8 cellular contexts compared by ENCODE assay signal in genomic region chr3:149128856-149129255, GRCh38. TPM values are rescaled to one million over a fixed set of nuclear protein-coding genes. Genes with fewer than 3 reads are reported as not detected.
DNase-seq lines count a peak whose midpoint lies in the region; ATAC-seq and TF ChIP-seq lines count a peak whose summit lies in the region.

No MANE protein-coding gene starts in this region.

- no peak for TF ChIP-seq CTCF in chondrocyte (IDR thresholded peaks at IDR 0.05)

- peak overlapping the region; percentile 92 to 99 (median 96) for H3K4me3 Mint-ChIP-seq in CD4-positive, alpha-beta memory T cell
- peak overlapping the region; percentile 81 for H3K4me3 Mint-ChIP-seq in chondrocyte (ENCODE audit: unreplicated experiment)
- H3K4me3 Mint-ChIP-seq in naive thymus-derived CD4-positive, alpha-beta T cell: peak overlapping the region; percentile 92 to 99 (median 96)

- H3K9me3 Mint-ChIP-seq in CD4-positive, alpha-beta memory T cell: no peaks in the 10 kb centered on the region
- H3K9me3 Mint-ChIP-seq in chondrocyte (ENCODE audit: low read depth): no peaks in the 10 kb centered on the region
- no peaks in the 10 kb centered on the region for H3K9me3 Mint-ChIP-seq in naive thymus-derived CD4-positive, alpha-beta T cell

- no peak overlapping the region for H3K9ac ChIP-seq in HUES6 (ENCODE audit: low read length)

- H3K27ac ChIP-seq in CD4-positive, alpha-beta memory T cell (ENCODE audit: low read depth, low read length): peak overlapping the region; percentile 65
- no peak overlapping the region for H3K27ac ChIP-seq in HUES6 (ENCODE audit: low read depth, low read length)
- H3K27ac ChIP-seq in naive thymus-derived CD4-positive, alpha-beta T cell (ENCODE audit: low read depth, low read length): peak overlapping the region; percentile 70

- no peaks in the 10 kb centered on the region for H3K9me3 ChIP-seq in CD4-positive, alpha-beta memory T cell (ENCODE audit: control insufficient read depth in 1 of 2, low read length in 2 of 2)
- H3K9me3 ChIP-seq in HUES6 (ENCODE audit: control insufficient read depth, insufficient read depth, low read depth, low read length): no peaks in the 10 kb centered on the region
- H3K9me3 ChIP-seq in naive thymus-derived CD4-positive, alpha-beta T cell (ENCODE audit: control insufficient read depth in 2 of 3, low read length in 3 of 3): no peaks in the 10 kb centered on the region

- peak overlapping the region; percentile 90 to 97 (median 93) for H3K27ac Mint-ChIP-seq in CD4-positive, alpha-beta memory T cell
- H3K27ac Mint-ChIP-seq in chondrocyte (ENCODE audit: unreplicated experiment): peak overlapping the region; percentile 77
- peak overlapping the region; percentile 51 to 96 (median 89) for H3K27ac Mint-ChIP-seq in naive thymus-derived CD4-positive, alpha-beta T cell

- in situ Hi-C loops in G401 (cut with HindIII; ENCODE audit: low sequenced_read_pairs): no loop called here

- ATAC-seq in naive thymus-derived CD4-positive, alpha-beta T cell: no peak
- ATAC-seq in HG03460 (IDR thresholded peaks at IDR 0.05; ENCODE audit: unreplicated experiment): no peak

- intact Hi-C loops in CD4-positive, alpha-beta memory T cell (cut with micrococcal nuclease): loop anchor here (1.0 to 2.0 kb wide), 2 partner anchors 43 to 138 kb away; partner anchors contain the start of genes GYG1 and HLTF
- intact Hi-C loops in naive thymus-derived CD4-positive, alpha-beta T cell (cut with micrococcal nuclease): loop anchor here (1.0 to 5.0 kb wide), 8 partner anchors 8 to 684 kb away; partner anchors contain the start of genes GYG1 (in 2 of the 2), HLTF (in 2 of the 2), RNF13 (in 2 of the 2) and COMMD2 (in 1 of the 2)
- intact Hi-C loops in posterior vena cava (cut with DNase I): loop anchor here (10.0 kb wide), 2 partner anchors 146 to 174 kb away; no protein-coding TSS in a partner anchor

- POLR2A ChIA-PET in CD4-positive, alpha-beta memory T cell (lab: Charles Lee; ENCODE audit: partially characterized antibody): interaction anchor here (0.9 to 3.2 kb wide), 10 partner anchors 9 to 1418 kb away, joined by 3 to 25 read pairs (median 4); partner anchors contain the start of genes EIF2A, GYG1, HLTF and SERP1
- POLR2A ChIA-PET in naive thymus-derived CD4-positive, alpha-beta T cell (lab: Charles Lee): interaction anchor here (0.7 to 2.4 kb wide), 4 partner anchors 8 to 624 kb away, joined by 4 to 8 read pairs (median 6); partner anchors contain the start of gene COMMD2

- peaks cover 36% of the 10 kb centered on the region for H3K4me1 ChIP-seq in CD4-positive, alpha-beta memory T cell (ENCODE audit: insufficient read depth, low read length)
- peaks cover 18% of the 10 kb centered on the region for H3K4me1 ChIP-seq in HUES6 (ENCODE audit: control insufficient read depth, insufficient read depth, low read length)
- H3K4me1 ChIP-seq in naive thymus-derived CD4-positive, alpha-beta T cell (ENCODE audit: control insufficient read depth in 2 of 2, insufficient read depth in 2 of 2, low read length in 2 of 2): peaks cover 25 to 27% of the 10 kb centered on the region in 2 donors

- H3K4me1 Mint-ChIP-seq in CD4-positive, alpha-beta memory T cell: peaks cover 34 to 46% (median 40%) of the 10 kb centered on the region in 4 donors
- H3K4me1 Mint-ChIP-seq in chondrocyte (ENCODE audit: low read depth): peaks cover 37% of the 10 kb centered on the region
- peaks cover 20 to 47% (median 41%) of the 10 kb centered on the region in 7 donors for H3K4me1 Mint-ChIP-seq in naive thymus-derived CD4-positive, alpha-beta T cell

- peaks cover 0 to 10% of the 10 kb centered on the region in 2 donors for H3K36me3 Mint-ChIP-seq in CD4-positive, alpha-beta memory T cell
- peaks cover 2% of the 10 kb centered on the region for H3K36me3 Mint-ChIP-seq in chondrocyte (ENCODE audit: low read depth)
- peaks cover 0 to 10% (median 0%) of the 10 kb centered on the region in 5 donors for H3K36me3 Mint-ChIP-seq in naive thymus-derived CD4-positive, alpha-beta T cell

- peaks cover 4 to 11% of the 10 kb centered on the region in 2 donors for H3K27me3 Mint-ChIP-seq in CD4-positive, alpha-beta memory T cell
- H3K27me3 Mint-ChIP-seq in chondrocyte (ENCODE audit: low read depth): no peaks in the 10 kb centered on the region
- H3K27me3 Mint-ChIP-seq in naive thymus-derived CD4-positive, alpha-beta T cell: peaks cover 0 to 30% (median 9%) of the 10 kb centered on the region in 5 donors

- H3K27me3 ChIP-seq in CD4-positive, alpha-beta memory T cell (ENCODE audit: insufficient read depth, low read length): no peaks in the 10 kb centered on the region
- H3K27me3 ChIP-seq in HUES6 (ENCODE audit: control insufficient read depth, insufficient read depth, low read length): no peaks in the 10 kb centered on the region
- H3K27me3 ChIP-seq in naive thymus-derived CD4-positive, alpha-beta T cell (ENCODE audit: control insufficient read depth in 2 of 2, insufficient read depth in 2 of 2, low read length in 2 of 2): no peaks in the 10 kb centered on the region

- no peaks in the 10 kb centered on the region for H3K36me3 ChIP-seq in CD4-positive, alpha-beta memory T cell (ENCODE audit: insufficient read depth, low read length)
- peaks cover 6% of the 10 kb centered on the region; the same call in 1 of the 2 replicates for H3K36me3 ChIP-seq in HUES6 (ENCODE audit: control insufficient read depth, insufficient read depth, low read length)
- peaks cover 0 to 8% (median 0%) of the 10 kb centered on the region in 3 experiments for H3K36me3 ChIP-seq in naive thymus-derived CD4-positive, alpha-beta T cell (ENCODE audit: control insufficient read depth in 2 of 3, insufficient read depth in 3 of 3, low read length in 3 of 3)

- DNase-seq in CD4-positive, alpha-beta memory T cell: no peak
- DNase-seq in chondrocyte (ENCODE audit: low spot score) (no peak), posterior vena cava (ENCODE audit: low spot score) (no peak), germinal center (ENCODE audit: low spot score) (no peak), G401 (ENCODE audit: low spot score) (no peak)
- DNase-seq in naive thymus-derived CD4-positive, alpha-beta T cell: no peak

- CTCF ChIA-PET in CD4-positive, alpha-beta memory T cell (lab: Charles Lee; ENCODE audit: partially characterized antibody): interaction anchor here (1.0 to 3.2 kb wide), 6 partner anchors 9 to 175 kb away, joined by 3 to 38 read pairs (median 4); no protein-coding TSS in a partner anchor
- CTCF ChIA-PET in naive thymus-derived CD4-positive, alpha-beta T cell (lab: Charles Lee): interaction anchor here (1.4 to 5.2 kb wide), 2 partner anchors 9 to 144 kb away, joined by 5 to 27 read pairs; no protein-coding TSS in a partner anchor

- H3K4me3 ChIP-seq in CD4-positive, alpha-beta memory T cell (ENCODE audit: low read length in 2 of 2): peak overlapping the region; percentile 74 to 87
- H3K4me3 ChIP-seq in HUES6 (ENCODE audit: low read depth, low read length): peak overlapping the region; percentile 91
- peak overlapping the region; percentile 96 for H3K4me3 ChIP-seq in naive thymus-derived CD4-positive, alpha-beta T cell (ENCODE audit: low read length)

RNA-seq across cellular contexts. Expression of gene HPS3, which starts 0.6 kb away (rescaled TPM):
- total RNA-seq in CD4-positive, alpha-beta memory T cell: 10 to 100 TPM; 32.5 to 33.0 TPM
- 10 to 100 TPM; 29.5 to 45.1 TPM for polyA plus RNA-seq in CD4-positive, alpha-beta memory T cell
- total RNA-seq in chondrocyte (16.2 to 17.5 TPM (median 16.5 TPM) in 3 replicates), posterior vena cava (10 to 100 TPM; 14.5 to 16.3 TPM)
- 10 to 100 TPM; 13.6 to 25.8 (median 23.4) TPM for total RNA-seq in naive thymus-derived CD4-positive, alpha-beta T cell
- 10 to 100 TPM; 32.9 to 33.5 TPM for polyA plus RNA-seq in naive thymus-derived CD4-positive, alpha-beta T cell
- total RNA-seq in G401 (2014; rRNA removed; shearing (Covaris generic)): 110 and 126 TPM in 2 replicates

RNA-seq across cellular contexts. Expression of gene HLTF, which starts 42.5 kb away (rescaled TPM):
- 10 to 100 TPM; 20.0 to 22.8 TPM for total RNA-seq in CD4-positive, alpha-beta memory T cell
- polyA plus RNA-seq in CD4-positive, alpha-beta memory T cell: 10 to 100 TPM; 15.0 to 17.1 TPM
- 26.4 to 30.9 TPM (median 29.8 TPM) in 3 replicates for total RNA-seq in chondrocyte
- 10 to 100 TPM in 4 of 5 experiments, 1 to 10 TPM in 1; 9.1 to 26.5 (median 17.3) TPM for total RNA-seq in naive thymus-derived CD4-positive, alpha-beta T cell
- 10 to 100 TPM; 18.5 to 26.1 TPM for polyA plus RNA-seq in naive thymus-derived CD4-positive, alpha-beta T cell
- total RNA-seq in posterior vena cava: 10 to 100 TPM; 20.8 to 25.8 TPM
- 51.9 and 81.1 TPM in 2 replicates for total RNA-seq in G401 (2014; rRNA removed; shearing (Covaris generic))
